In the genomic region with DNA sequence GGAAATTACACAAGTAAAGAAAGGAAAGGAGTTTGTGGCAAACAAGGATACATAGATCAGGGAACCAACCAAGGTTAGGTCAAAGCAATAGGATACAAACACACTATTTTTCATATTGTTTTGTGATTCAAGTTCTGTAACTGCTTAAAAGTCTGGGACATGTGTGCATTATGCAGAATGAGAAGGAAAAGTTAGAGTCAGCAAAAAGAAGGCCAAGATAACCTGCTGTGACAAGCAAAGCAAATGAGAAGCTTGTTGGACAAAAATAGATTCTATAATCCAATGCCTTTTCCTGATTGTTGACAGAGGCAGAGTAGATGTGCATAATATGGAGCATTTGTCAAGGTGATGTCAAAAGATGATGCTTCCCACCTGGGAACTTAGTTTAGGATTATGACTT, we compare ENCODE assay signal across 32 cellular contexts.
"Had no signal": no experiment of that assay in that cellular context is flagged by ENCODE, and none has a peak within 500 bp of the region (broad histone marks: within the 10 kb centered on the region; RNA-seq: fewer than 3 reads in every experiment).

No MANE protein-coding gene starts in this region.

- H3K27me3 Mint-ChIP-seq: activated B cell treated with CpG ODN at 0.5 μM for 24 hours; activated CD8-positive, alpha-beta T cell treated with anti-CD3 and anti-CD28 coated beads for 36 hours; activated naive CD8-positive, alpha-beta T cell treated with anti-CD3 and anti-CD28 coated beads, Interleukin-2, amount 10 ng/mL, durations not matched to agents 7 days and 5 days; activated T-helper 17 cell treated with anti-CD3 and anti-CD28 coated beads, Interleukin-2, amount 50 U/mL, for 72 hours; brain; central memory CD8-positive, alpha-beta T cell; dendritic cell treated with granulocyte-macrophage colony-stimulating factor and Interleukin-4, amounts not matched to agents 40 ng/mL and 50 ng/mL, for 4 days; T-helper 17 cell had no signal

- DNase-seq: activated B cell treated with CpG ODN at 0.5 μM for 24 hours; activated CD4-positive, alpha-beta T cell treated with anti-CD3 and anti-CD28 coated beads for 48 hours; activated CD4-positive, alpha-beta T cell treated with anti-CD3 and anti-CD28 coated beads, Interleukin-2, amount 50 U/mL, for 1 hour; activated CD4-positive, alpha-beta T cell treated with anti-CD3 and anti-CD28 coated beads, Interleukin-2, amount 50 U/mL, for 48 hours; activated CD8-positive, alpha-beta memory T cell treated with anti-CD3 and anti-CD28 coated beads for 24 hours; activated CD8-positive, alpha-beta T cell treated with anti-CD3 and anti-CD28 coated beads for 36 hours; activated effector memory CD4-positive, alpha-beta T cell treated with Interleukin-2 at 50 U/mL for 16 hours; activated gamma-delta T cell treated with Interleukin-2 at 50 U/mL for 16 hours; activated naive CD4-positive, alpha-beta T cell treated with anti-CD3 and anti-CD28 coated beads, Interleukin-2, amount 50 U/mL, for 16 hours; activated naive CD4-positive, alpha-beta T cell treated with Interleukin-2 at 50 U/mL for 16 hours; activated naive CD8-positive, alpha-beta T cell treated with anti-CD3 and anti-CD28 coated beads, Interleukin-2, amount 10 ng/mL, durations not matched to agents 7 days and 5 days; activated T-cell treated with anti-CD3 and anti-CD28 coated beads, Interleukin-2, amount 50 U/mL, for 4 hours; dorsolateral prefrontal cortex; effector memory CD4-positive, alpha-beta T cell; erythroblast; esophagus squamous epithelium; foreskin melanocyte; heart right ventricle; T-helper 1 cell; T-helper 17 cell; T1000; WERI-Rb-1 had no signal

- H3K27ac ChIP-seq: ascending aorta, breast epithelium, coronary artery, dorsolateral prefrontal cortex, esophagus squamous epithelium, gastroesophageal sphincter, heart right ventricle, WERI-Rb-1 had no signal

- H3K27me3 ChIP-seq: ascending aorta, breast epithelium, dorsolateral prefrontal cortex, esophagus squamous epithelium, gastroesophageal sphincter, heart right ventricle had no signal

- H3K4me1 Mint-ChIP-seq: activated B cell treated with CpG ODN at 0.5 μM for 24 hours; activated naive CD8-positive, alpha-beta T cell treated with anti-CD3 and anti-CD28 coated beads, Interleukin-2, amount 10 ng/mL, durations not matched to agents 7 days and 5 days; activated T-helper 17 cell treated with anti-CD3 and anti-CD28 coated beads, Interleukin-2, amount 50 U/mL, for 72 hours; central memory CD8-positive, alpha-beta T cell; T-helper 17 cell had no signal

- H3K36me3 ChIP-seq: ascending aorta, breast epithelium, esophagus squamous epithelium, gastroesophageal sphincter, heart right ventricle, WERI-Rb-1 had no signal

- H3K27ac Mint-ChIP-seq: activated B cell treated with CpG ODN at 0.5 μM for 24 hours; activated CD8-positive, alpha-beta T cell treated with anti-CD3 and anti-CD28 coated beads for 36 hours; activated naive CD8-positive, alpha-beta T cell treated with anti-CD3 and anti-CD28 coated beads, Interleukin-2, amount 10 ng/mL, durations not matched to agents 7 days and 5 days; activated T-helper 17 cell treated with anti-CD3 and anti-CD28 coated beads, Interleukin-2, amount 50 U/mL, for 72 hours; dendritic cell treated with granulocyte-macrophage colony-stimulating factor and Interleukin-4, amounts not matched to agents 40 ng/mL and 50 ng/mL, for 4 days; T-helper 17 cell; T-helper 2 cell treated with Interferon-gamma antibody and Interleukin-4, amounts not matched to agents 5 μg/mL and 100 μg/mL, for 36 hours had no signal

- H3K4me1 ChIP-seq: ascending aorta, breast epithelium, gastroesophageal sphincter, heart right ventricle had no signal

- H3K9me3 ChIP-seq: ascending aorta, breast epithelium, esophagus squamous epithelium, gastroesophageal sphincter had no signal

- ATAC-seq: activated CD4-positive, CD25-positive, alpha-beta regulatory T cell treated with anti-CD3 and anti-CD28 coated beads, Interleukin-2, amount 50 U/mL, for 24 hours; activated CD8-positive, alpha-beta T cell treated with anti-CD3 and anti-CD28 coated beads for 36 hours; activated T-cell treated with anti-CD3 and anti-CD28 coated beads, Interleukin-2, amount 50 U/mL, for 4 hours; activated T-helper 17 cell treated with anti-CD3 and anti-CD28 coated beads, Interleukin-2, amount 50 U/mL, for 72 hours; gastroesophageal sphincter; heart right ventricle; T-helper 17 cell had no signal

- H3K4me3 Mint-ChIP-seq: activated B cell treated with CpG ODN at 0.5 μM for 24 hours; activated CD8-positive, alpha-beta T cell treated with anti-CD3 and anti-CD28 coated beads for 36 hours; activated naive CD8-positive, alpha-beta T cell treated with anti-CD3 and anti-CD28 coated beads, Interleukin-2, amount 10 ng/mL, durations not matched to agents 7 days and 5 days; activated T-cell treated with anti-CD3 and anti-CD28 coated beads, Interleukin-2, amount 50 U/mL, for 4 hours; activated T-helper 17 cell treated with anti-CD3 and anti-CD28 coated beads, Interleukin-2, amount 50 U/mL, for 72 hours; brain; central memory CD8-positive, alpha-beta T cell; dendritic cell treated with granulocyte-macrophage colony-stimulating factor and Interleukin-4, amounts not matched to agents 40 ng/mL and 50 ng/mL, for 4 days; T-helper 17 cell; T-helper 2 cell treated with Interferon-gamma antibody and Interleukin-4, amounts not matched to agents 5 μg/mL and 100 μg/mL, for 36 hours had no signal

- H3K4me3 ChIP-seq: ascending aorta, breast epithelium, coronary artery, dorsolateral prefrontal cortex, esophagus squamous epithelium, gastroesophageal sphincter, heart right ventricle had no signal

- H3K36me3 Mint-ChIP-seq: activated naive CD8-positive, alpha-beta T cell treated with anti-CD3 and anti-CD28 coated beads, Interleukin-2, amount 10 ng/mL, durations not matched to agents 7 days and 5 days; brain had no signal
